1 cellular context compared by ENCODE assay signal in genomic region chr6:26045939-26046368, GRCh38.
TF ChIP-seq lines count a peak whose summit lies in the region.

No MANE protein-coding gene starts in this region.

TF ChIP-seq in SK-N-SH treated with all-trans-retinoic acid at 6 μM for 48 hours, 23 proteins besides CTCF, POLR2A, EP300 and RAD21 (continued from another document):
- TF ChIP-seq POU6F1 (CRISPR knock-in tag; IDR thresholded peaks at IDR 0.05; ENCODE audit: borderline replicate concordance, low read depth) = no peak
- TF ChIP-seq CREB5 (CRISPR knock-in tag; IDR thresholded peaks at IDR 0.05; ENCODE audit: low read depth) = no peak
- TF ChIP-seq PATZ1 (CRISPR knock-in tag; IDR thresholded peaks at IDR 0.05; ENCODE audit: borderline replicate concordance) = no peak
- TF ChIP-seq RARB (CRISPR knock-in tag; IDR thresholded peaks at IDR 0.05) = no peak
- TF ChIP-seq CSRNP3 (CRISPR knock-in tag; IDR thresholded peaks at IDR 0.05) = no peak
TF ChIP-seq in SK-N-SH treated with all-trans-retinoic acid at 6 μM for 48 hours: peak in this region for 0.
